ENCODE assay signal across 12 cellular contexts in the genomic region with DNA sequence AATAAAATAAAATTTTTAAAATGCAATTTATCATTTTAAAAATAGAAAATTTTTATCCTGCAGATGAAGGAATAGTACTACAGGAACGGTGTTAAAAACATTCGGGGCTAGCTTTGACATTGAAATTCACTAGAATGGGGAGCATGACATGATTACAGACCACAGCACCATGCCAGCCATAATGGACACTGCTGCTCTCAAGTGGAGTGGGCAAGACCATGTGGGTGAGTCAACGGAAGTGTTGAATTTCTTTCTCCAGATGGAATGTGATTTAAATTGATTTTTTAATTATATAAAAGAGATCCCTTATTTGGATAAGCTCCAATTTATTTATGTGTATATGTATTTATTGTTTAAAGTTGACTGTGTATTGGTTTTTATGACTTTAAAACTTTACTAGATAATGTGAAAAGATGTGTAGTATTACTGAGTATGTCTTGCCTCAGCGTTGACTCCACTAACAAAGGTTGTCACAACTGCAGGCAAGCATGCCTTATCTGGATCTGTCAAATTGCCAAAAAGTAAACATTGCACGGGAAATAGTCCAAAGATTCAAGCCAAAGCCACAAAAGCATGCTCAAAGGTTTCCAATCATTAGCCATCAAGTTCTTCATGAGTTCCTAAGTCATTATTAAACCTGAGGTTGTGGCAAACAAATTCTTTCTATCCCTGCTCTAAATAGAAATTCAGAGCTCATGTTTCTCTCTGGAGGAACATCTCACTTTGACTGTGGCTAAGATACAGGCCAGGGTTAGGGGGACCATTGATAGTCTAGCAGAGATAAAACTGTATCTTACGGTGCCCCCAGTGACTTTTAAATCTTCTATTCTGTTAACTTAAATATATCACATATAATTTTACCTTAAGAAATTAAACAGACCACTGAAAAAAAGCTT.
DNase-seq lines count a peak whose midpoint lies in the region; ATAC-seq and TF ChIP-seq lines count a peak whose summit lies in the region.
"Had no signal": no experiment of that assay in that cellular context is flagged by ENCODE, and none has a peak within 500 bp of the region (broad histone marks: within the 10 kb centered on the region; RNA-seq: fewer than 3 reads in every experiment).

No MANE protein-coding gene starts in this region.

- peaks cover 0 to 4% (median 0%) of the 10 kb centered on the region in 3 donors for H3K9me3 ChIP-seq in tibial artery

- H3K27me3 ChIP-seq in tibial artery = no peaks in the 10 kb centered on the region

- ATAC-seq in left lobe of liver (peak; percentile 94), GM19324 (IDR thresholded peaks at IDR 0.05; ENCODE audit: low FRiP score, unreplicated experiment) (no peak)
- ATAC-seq: left ventricle myocardium superior had no signal

- DNase-seq in AG10803 (ENCODE audit: low read depth) (peak; percentile 99), HT1080 (ENCODE audit: low read depth) (peak; percentile 81), amniotic epithelial cell (ENCODE audit: low read depth) (peak; percentile 96), left lobe of liver (ENCODE audit: low spot score) (no peak), dermis blood vessel endothelial cell (no peak), NCI-H510A (lab: John Stamatoyannopoulos, UW) (no peak), tibial artery (no peak)
- DNase-seq: activated T-cell treated with anti-CD3 and anti-CD28 coated beads, Interleukin-2, amount 50 U/mL, for 24 hours; effector memory CD4-positive, alpha-beta T cell; left ventricle myocardium superior; MM.1S had no signal

- no peaks in the 10 kb centered on the region for H3K36me3 ChIP-seq in tibial artery

- H3K27ac ChIP-seq in tibial artery = no peak overlapping the region

- H3K4me3 ChIP-seq in AG10803 (ENCODE audit: low read length) = no peak overlapping the region
- H3K4me3 ChIP-seq in tibial artery = no peak overlapping the region

- peaks cover 0 to 13% (median 2%) of the 10 kb centered on the region in 4 donors for H3K4me1 ChIP-seq in tibial artery

- TF ChIP-seq CTCF in AG10803 (conservative IDR thresholded peaks at IDR 0.05; ENCODE audit: low read length) (no peak), tibial artery (IDR thresholded peaks at IDR 0.05) (no peak)

- intact Hi-C loops in tibial artery (cut with DNase I; ENCODE audit: low total_unique reads) = no loop called here

Comparison
In these comparisons a context has a peak if more than half of its experiments do, and no peak if none do; other contexts are left out.
1. DNase-seq: peak in AG10803 (single experiment), HT1080 (single experiment) and amniotic epithelial cell (single experiment); none in left lobe of liver (single experiment), dermis blood vessel endothelial cell (single experiment), NCI-H510A (single experiment) and tibial artery (0 of 2).